ENCODE assay signal across 17 cellular contexts in the genomic region with DNA sequence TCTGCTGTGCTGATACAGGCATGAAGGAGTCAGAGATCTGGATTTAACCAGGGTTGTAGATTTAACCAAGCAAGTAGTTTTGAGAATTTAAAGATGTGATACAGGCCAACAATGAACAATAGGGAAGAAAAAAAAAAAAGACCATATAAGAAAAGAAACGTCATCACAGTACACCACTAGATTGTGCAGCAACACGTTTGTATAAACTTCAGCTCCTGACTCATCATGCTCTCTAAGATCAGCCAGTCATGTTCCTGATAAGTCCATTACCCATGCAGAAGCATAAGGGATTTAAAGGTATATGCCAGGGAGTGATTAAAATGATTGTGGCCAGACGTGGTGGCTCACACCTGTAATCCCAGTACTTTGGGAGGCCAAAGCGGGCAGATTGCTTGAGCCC. TPM values are rescaled to one million over a fixed set of nuclear protein-coding genes. Genes with fewer than 3 reads are reported as not detected.
DNase-seq lines count a peak whose midpoint lies in the region; ATAC-seq and TF ChIP-seq lines count a peak whose summit lies in the region.
"Had no signal": no experiment of that assay in that cellular context is flagged by ENCODE, and none has a peak within 500 bp of the region (broad histone marks: within the 10 kb centered on the region; RNA-seq: fewer than 3 reads in every experiment).

No MANE protein-coding gene starts in this region.

- WGBS in aorta, 2 donors = 54 to 67% methylated on average over 4 of the region's 4 CpGs

- no peaks in the 10 kb centered on the region for H3K36me3 ChIP-seq in aorta (ENCODE audit: control insufficient read depth in 1 of 2, insufficient read depth in 2 of 2, low read length in 1 of 2)
- no peaks in the 10 kb centered on the region for H3K36me3 ChIP-seq in H7 (replicated peaks; ENCODE audit: control insufficient read depth, insufficient read depth, low read length)
- H3K36me3 ChIP-seq: BE2C, esophagus squamous epithelium had no signal

- H3K27ac ChIP-seq in foreskin keratinocyte (peak overlapping the region; percentile 92), aorta (ENCODE audit: low read depth in 1 of 2, low read length in 2 of 2) (no peak overlapping the region)
- H3K27ac ChIP-seq: esophagus squamous epithelium had no signal

- H3K4me1 ChIP-seq in foreskin keratinocyte (peaks cover 11% of the 10 kb centered on the region), aorta (ENCODE audit: control insufficient read depth in 1 of 2, insufficient read depth in 2 of 2, low read length in 2 of 2) (no peaks in the 10 kb centered on the region)
- H3K4me1 ChIP-seq: BE2C, esophagus squamous epithelium had no signal

- intact Hi-C loops in aorta (cut with DNase I) = no loop called here

- TF ChIP-seq CTCF in foreskin keratinocyte (conservative IDR thresholded peaks at IDR 0.05) = no peak

- H3K9me3 ChIP-seq in aorta (ENCODE audit: control insufficient read depth, low read length) = no peaks in the 10 kb centered on the region
- H3K9me3 ChIP-seq: BE2C, esophagus squamous epithelium, mucosa of descending colon had no signal

- H3K27me3 ChIP-seq in foreskin keratinocyte (no peaks in the 10 kb centered on the region), aorta (ENCODE audit: control insufficient read depth in 1 of 2, insufficient read depth in 2 of 2, low read length in 1 of 2) (peaks cover 0 to 2% of the 10 kb centered on the region in 2 donors), H7 (ENCODE audit: control insufficient read depth, insufficient read depth, low read length) (no peaks in the 10 kb centered on the region)
- H3K27me3 ChIP-seq: BE2C had no signal

- peak; percentile 29 for DNase-seq in AG08395 (ENCODE audit: low spot score)
- DNase-seq in HT1080 (ENCODE audit: low read depth) = peak; percentile 82
- peak; percentile 90 for DNase-seq in amniotic epithelial cell (ENCODE audit: low read depth)
- DNase-seq in foreskin keratinocyte = peak; percentile 93 to 96
- DNase-seq in aorta = no peak
- DNase-seq in DMS 273 (lab: John Stamatoyannopoulos, UW; ENCODE audit: unreplicated experiment) = no peak
- no peak for DNase-seq in H7
- DNase-seq: activated T-cell treated with anti-CD3 and anti-CD28 coated beads, Interleukin-2, amount 50 U/mL, for 48 hours; BE2C; esophagus squamous epithelium; mucosa of descending colon; NCI-H187 treated with DMSO at 0.1 percent for 48 hours; NCI-H82; stimulated activated CD4-positive, alpha-beta T cell treated with anti-CD3 and anti-CD28 coated beads, Interleukin-2, amount 100 ng/mL, for 48 hours; stimulated activated naive B cell treated with anti-CD40 and anti-IgM and Interleukin-4, amounts not matched to agents 10 μg/mL and 1 μg/mL and 100 μg/mL, for 72 hours had no signal

- no peak overlapping the region for H3K4me3 ChIP-seq in aorta (ENCODE audit: low read length in 2 of 2)
- H3K4me3 ChIP-seq in H7 (ENCODE audit: insufficient read depth, low read depth, low read length) = no peak overlapping the region
- H3K4me3 ChIP-seq: esophagus squamous epithelium, mucosa of descending colon had no signal

- ATAC-seq in foreskin keratinocyte = peak; percentile 100
- no peak for ATAC-seq in aorta (ENCODE audit: low FRiP score)
- no peak for ATAC-seq in GM19463 (IDR thresholded peaks at IDR 0.05; ENCODE audit: unreplicated experiment)
- ATAC-seq: mucosa of descending colon; stimulated activated naive B cell treated with anti-CD40 and anti-IgM and Interleukin-4, amounts not matched to agents 10 μg/mL and 1 μg/mL and 100 μg/mL, for 72 hours had no signal

RNA-seq across cellular contexts. Expression of a gene that starts 22.3 kb away (rescaled TPM):
- total RNA-seq in HT1080 (2014; rRNA removed; shearing (Covaris generic)) = not detected in 2 replicates
- 0.20 TPM in 1 of 2 replicates, not detected in the other for polyA plus RNA-seq in HT1080 (2015; cell fraction: cytosol; rRNA removed)
- not detected in 2 replicates for polyA plus RNA-seq in HT1080 (2015; cell fraction: nucleus; rRNA removed)
- total RNA-seq in foreskin keratinocyte (1.3 and 2.5 TPM in 2 replicates), aorta (1 to 10 TPM in 1 of 2 donors, under 1 TPM in 1; 0.69 to 1.3 TPM)
- polyA plus RNA-seq in foreskin keratinocyte (2.0 and 2.9 TPM in 2 replicates), aorta (1 to 10 TPM in 1 of 2 donors, not detected in 1; 3.0 TPM)
- total RNA-seq in H7 (2014; rRNA removed; shearing (Covaris generic)) = 0.89 TPM in 1 of 2 replicates, not detected in the other
- total RNA-seq: esophagus squamous epithelium had no signal
- polyA plus RNA-seq: IgD-negative memory B cell had no signal

RNA-seq across cellular contexts. Expression of a gene that starts 32.8 kb away (rescaled TPM):
- total RNA-seq in HT1080 (2014; rRNA removed; shearing (Covaris generic)) = not detected in 2 replicates
- polyA plus RNA-seq in HT1080 (2015; cell fraction: cytosol; rRNA removed) = not detected in 2 replicates
- polyA plus RNA-seq in HT1080 (2015; cell fraction: nucleus; rRNA removed) = not detected in 2 replicates
- 0.07 TPM in 1 of 2 replicates, not detected in the other for total RNA-seq in foreskin keratinocyte
- 0.03 TPM in 2 replicates for polyA plus RNA-seq in foreskin keratinocyte
- 1 to 10 TPM; 3.2 to 3.6 TPM for total RNA-seq in aorta
- polyA plus RNA-seq in aorta = not detected
- total RNA-seq in H7 (2014; rRNA removed; shearing (Covaris generic)) = 7.0 and 10.1 TPM in 2 replicates
- polyA plus RNA-seq: IgD-negative memory B cell had no signal

Comparison
In these comparisons a context has a peak if more than half of its experiments do, and no peak if none do; other contexts are left out.
1. DNase-seq: peak in AG08395 (single experiment), HT1080 (single experiment), amniotic epithelial cell (single experiment) and foreskin keratinocyte (2 of 2); none in aorta (0 of 2), DMS 273 (single experiment) and H7 (single experiment).